Comparison of ENCODE assay signal across 1 cellular context in genomic region chr5:60417500-60418181, GRCh38.
TF ChIP-seq lines count a peak whose summit lies in the region.

No MANE protein-coding gene starts in this region.

TF ChIP-seq in HepG2, 621 proteins besides CTCF, POLR2A, EP300 and RAD21 (continued from another document and continues in another):
- TF ChIP-seq ISL2 (CRISPR knock-in tag; IDR thresholded peaks at IDR 0.05), result peak; percentile 98
- TF ChIP-seq MTA1 (CRISPR knock-in tag; IDR thresholded peaks at IDR 0.05; ENCODE audit: borderline replicate concordance), result no peak
- peak; percentile 80 for TF ChIP-seq CEBPG (CRISPR knock-in tag; IDR thresholded peaks at IDR 0.05)
- peak; percentile 19; the same call in 1 of the 2 replicates for TF ChIP-seq TFDP1 (CRISPR knock-in tag; IDR thresholded peaks at IDR 0.05; ENCODE audit: borderline replicate concordance)
- TF ChIP-seq ZNF12 (CRISPR knock-in tag; IDR thresholded peaks at IDR 0.05), result peak; percentile 13; the same call in 1 of the 2 replicates
- peak; percentile 26 for TF ChIP-seq MED8 (CRISPR knock-in tag; IDR thresholded peaks at IDR 0.05; ENCODE audit: insufficient replicate concordance)
- TF ChIP-seq ASH2L (IDR thresholded peaks at IDR 0.05; ENCODE audit: insufficient read length, low read depth, low read length), result peak; percentile 74
- TF ChIP-seq GFI1 (CRISPR knock-in tag; IDR thresholded peaks at IDR 0.05; ENCODE audit: borderline replicate concordance), result peak; percentile 93
- peak; percentile 59; the same call in 1 of the 2 replicates for TF ChIP-seq ZNF710 (CRISPR knock-in tag; IDR thresholded peaks at IDR 0.05; ENCODE audit: borderline replicate concordance)
- peak; percentile 88; the same call in 1 of the 2 replicates for TF ChIP-seq ZBTB20 (CRISPR knock-in tag; IDR thresholded peaks at IDR 0.05; ENCODE audit: borderline replicate concordance, low read depth)
- peak; percentile 70; the same call in 1 of the 2 replicates for TF ChIP-seq MIER3 (CRISPR knock-in tag; IDR thresholded peaks at IDR 0.05; ENCODE audit: borderline replicate concordance)
- peak; percentile 34; the same call in 1 of the 2 replicates for TF ChIP-seq RFXAP (CRISPR knock-in tag; IDR thresholded peaks at IDR 0.05; ENCODE audit: borderline replicate concordance)
- peak; percentile 92 for TF ChIP-seq HDAC2 (CRISPR knock-in tag; IDR thresholded peaks at IDR 0.05)
- no peak for TF ChIP-seq ZMAT5 (CRISPR knock-in tag; IDR thresholded peaks at IDR 0.05; ENCODE audit: borderline replicate concordance, low read depth)
- peak; percentile 20; the same call in 1 of the 2 replicates for TF ChIP-seq CREB1 (IDR thresholded peaks at IDR 0.05)
- peak; percentile 81 for TF ChIP-seq CREB1 (CRISPR knock-in tag; IDR thresholded peaks at IDR 0.05)
- TF ChIP-seq TEAD3 (CRISPR knock-in tag; optimal IDR thresholded peaks at IDR 0.05; ENCODE audit: borderline replicate concordance), result peak; percentile 77
- peak; percentile 94 for TF ChIP-seq SOX5 (CRISPR knock-in tag; IDR thresholded peaks at IDR 0.05; ENCODE audit: borderline replicate concordance)
- peak; percentile 78; the same call in 1 of the 2 replicates for TF ChIP-seq NR2F2 (IDR thresholded peaks at IDR 0.05; ENCODE audit: borderline replicate concordance, low read depth)
- peak; percentile 50 for TF ChIP-seq THAP11 (CRISPR knock-in tag; IDR thresholded peaks at IDR 0.05)
- no peak for TF ChIP-seq FOXA1 (IDR thresholded peaks at IDR 0.05)
- peak; percentile 80 for TF ChIP-seq FOXA1 (CRISPR knock-in tag; IDR thresholded peaks at IDR 0.05)
- TF ChIP-seq PHF5A (CRISPR knock-in tag; IDR thresholded peaks at IDR 0.05; ENCODE audit: low read depth, unreplicated experiment), result peak; percentile 81
- peak; percentile 84; the same call in 1 of the 2 replicates for TF ChIP-seq JUN (CRISPR knock-in tag; IDR thresholded peaks at IDR 0.05)
- no peak for TF ChIP-seq PHF8 (CRISPR knock-in tag; IDR thresholded peaks at IDR 0.05)
- TF ChIP-seq ZNF138 (CRISPR knock-in tag; IDR thresholded peaks at IDR 0.05; ENCODE audit: low read depth), result no peak
- 0 out of 2 replicates have a peak, but pooled peaks have one; percentile 45 for TF ChIP-seq ISX (CRISPR knock-in tag; conservative IDR thresholded peaks at IDR 0.05)
- no peak for TF ChIP-seq E2F5 (CRISPR knock-in tag; conservative IDR thresholded peaks at IDR 0.05)
- no peak for TF ChIP-seq TOPORS (CRISPR knock-in tag; IDR thresholded peaks at IDR 0.05)
- TF ChIP-seq PAF1 (CRISPR knock-in tag; IDR thresholded peaks at IDR 0.05), result no peak
- peak; percentile 83 for TF ChIP-seq NR2F6 (IDR thresholded peaks at IDR 0.05)
- peak; percentile 71 for TF ChIP-seq NR2F6 (CRISPR knock-in tag; IDR thresholded peaks at IDR 0.05)
- peak; percentile 92 for TF ChIP-seq BCL6 (CRISPR knock-in tag; IDR thresholded peaks at IDR 0.05)
- peak; percentile 70; the same call in 1 of the 2 replicates for TF ChIP-seq ATF1 (CRISPR knock-in tag; IDR thresholded peaks at IDR 0.05)
- TF ChIP-seq TCF7L2 (IDR thresholded peaks at IDR 0.05; ENCODE audit: low read depth, low read length), result 0 out of 2 replicates have a peak, but pooled peaks have one; percentile 37
- TF ChIP-seq ZSCAN29 (CRISPR knock-in tag; conservative IDR thresholded peaks at IDR 0.05), result 0 out of 2 replicates have a peak, but pooled peaks have one; percentile 31
- no peak for TF ChIP-seq HDAC6 (IDR thresholded peaks at IDR 0.05; ENCODE audit: low read depth, low read length)
- no peak for TF ChIP-seq KAT7 (CRISPR knock-in tag; IDR thresholded peaks at IDR 0.05; ENCODE audit: borderline replicate concordance)
- peak; percentile 24 for TF ChIP-seq DRAP1 (CRISPR knock-in tag; IDR thresholded peaks at IDR 0.05)
- peak; percentile 44; the same call in 1 of the 2 replicates for TF ChIP-seq LCORL (IDR thresholded peaks at IDR 0.05)
- peak; percentile 79 for TF ChIP-seq LCORL (CRISPR knock-in tag; IDR thresholded peaks at IDR 0.05)
- TF ChIP-seq ARID3A (IDR thresholded peaks at IDR 0.05; ENCODE audit: low read depth, low read length), result peak; percentile 87
- TF ChIP-seq CREM (IDR thresholded peaks at IDR 0.05), result peak; percentile 92
- no peak for TF ChIP-seq CREM (CRISPR knock-in tag; IDR thresholded peaks at IDR 0.05)
- TF ChIP-seq FOXP4 (CRISPR knock-in tag; IDR thresholded peaks at IDR 0.05), result peak; percentile 88
- TF ChIP-seq ZNF792 (CRISPR knock-in tag; IDR thresholded peaks at IDR 0.05), result peak; percentile 32; the same call in 1 of the 2 replicates
- peak; percentile 68; the same call in 1 of the 2 replicates for TF ChIP-seq ZNF614 (CRISPR knock-in tag; IDR thresholded peaks at IDR 0.05; ENCODE audit: borderline replicate concordance)
- TF ChIP-seq BATF2 (CRISPR knock-in tag; IDR thresholded peaks at IDR 0.05), result no peak
- 0 out of 2 replicates have a peak, but pooled peaks have one; percentile 27 for TF ChIP-seq KLF11 (CRISPR knock-in tag; IDR thresholded peaks at IDR 0.05)
- peak; percentile 69; the same call in 1 of the 2 replicates for TF ChIP-seq POGZ (CRISPR knock-in tag; IDR thresholded peaks at IDR 0.05)
- peak; percentile 95 for TF ChIP-seq NFIC (IDR thresholded peaks at IDR 0.05; ENCODE audit: low read length)
- peak; percentile 53; the same call in 1 of the 2 replicates for TF ChIP-seq PATZ1 (CRISPR knock-in tag; IDR thresholded peaks at IDR 0.05)
- TF ChIP-seq SALL1 (CRISPR knock-in tag; IDR thresholded peaks at IDR 0.05), result no peak
- TF ChIP-seq FOXP1 (IDR thresholded peaks at IDR 0.05), result peak; percentile 57; the same call in 1 of the 2 replicates
- TF ChIP-seq FOXP1 (CRISPR knock-in tag; IDR thresholded peaks at IDR 0.05), result peak; percentile 89
- no peak for TF ChIP-seq ZNF530 (CRISPR knock-in tag; IDR thresholded peaks at IDR 0.05; ENCODE audit: low read depth)
- peak; percentile 65; the same call in 1 of the 2 replicates for TF ChIP-seq MIER2 (CRISPR knock-in tag; IDR thresholded peaks at IDR 0.05)
- peak; percentile 69 for TF ChIP-seq ERF (CRISPR knock-in tag; IDR thresholded peaks at IDR 0.05)
- 0 out of 2 replicates have a peak, but pooled peaks have one; percentile 42 for TF ChIP-seq HOXD1 (CRISPR knock-in tag; IDR thresholded peaks at IDR 0.05)
- no peak for TF ChIP-seq DZIP1 (CRISPR knock-in tag; IDR thresholded peaks at IDR 0.05)
- TF ChIP-seq RARA (CRISPR knock-in tag; IDR thresholded peaks at IDR 0.05), result peak; percentile 79
